21 cellular contexts compared by ENCODE assay signal in the genomic region with DNA sequence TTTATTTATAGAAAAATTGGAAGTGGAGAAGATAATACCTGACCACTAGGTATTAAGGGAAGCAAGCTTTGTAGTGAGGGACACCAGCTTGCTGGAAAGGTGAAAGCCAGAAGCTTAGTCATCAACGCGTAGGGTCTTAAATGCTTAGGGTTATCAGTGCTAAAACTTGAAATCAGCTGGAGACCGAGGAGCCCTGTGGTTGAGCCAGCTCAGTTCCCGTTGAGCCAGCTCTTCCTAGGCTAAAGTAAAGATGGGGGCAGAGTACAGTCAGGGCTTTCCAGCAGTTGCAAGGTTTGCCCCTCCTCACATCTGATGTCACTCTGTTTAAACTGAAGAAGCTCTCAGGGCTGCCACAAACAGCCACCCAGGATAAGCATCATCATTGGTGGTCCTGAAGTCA.
"Had no signal": no experiment of that assay in that cellular context is flagged by ENCODE, and none has a peak within 500 bp of the region (broad histone marks: within the 10 kb centered on the region; RNA-seq: fewer than 3 reads in every experiment).

No MANE protein-coding gene starts in this region.

- H3K4me3 ChIP-seq: MG63, PC-9 had no signal

- ATAC-seq: activated CD4-positive, alpha-beta T cell treated with anti-CD3 and anti-CD28 coated beads for 36 hours; activated T-helper 17 cell treated with anti-CD3 and anti-CD28 coated beads, Interleukin-2, amount 50 U/mL, for 72 hours; T-helper 17 cell had no signal

- H3K27ac Mint-ChIP-seq: activated CD4-positive, alpha-beta memory T cell treated with anti-CD3 and anti-CD28 coated beads, Interleukin-2, amount 10 ng/mL, durations not matched to agents 7 days and 5 days; activated CD4-positive, alpha-beta T cell treated with anti-CD3 and anti-CD28 coated beads for 36 hours; activated naive CD4-positive, alpha-beta T cell treated with anti-CD3 and anti-CD28 coated beads for 36 hours; activated naive CD8-positive, alpha-beta T cell; activated T-helper 17 cell treated with anti-CD3 and anti-CD28 coated beads, Interleukin-2, amount 50 U/mL, for 72 hours had no signal

- H3K4me3 Mint-ChIP-seq: activated CD4-positive, alpha-beta memory T cell treated with anti-CD3 and anti-CD28 coated beads, Interleukin-2, amount 10 ng/mL, durations not matched to agents 7 days and 5 days; activated CD4-positive, alpha-beta T cell treated with anti-CD3 and anti-CD28 coated beads for 36 hours; activated naive CD4-positive, alpha-beta T cell treated with anti-CD3 and anti-CD28 coated beads for 36 hours; activated naive CD8-positive, alpha-beta T cell; activated T-helper 17 cell treated with anti-CD3 and anti-CD28 coated beads, Interleukin-2, amount 50 U/mL, for 72 hours; T-helper 17 cell had no signal

- H3K36me3 ChIP-seq: MG63 had no signal

- H3K9me3 Mint-ChIP-seq: activated CD4-positive, alpha-beta memory T cell treated with anti-CD3 and anti-CD28 coated beads, Interleukin-2, amount 10 ng/mL, durations not matched to agents 7 days and 5 days; activated naive CD4-positive, alpha-beta T cell treated with anti-CD3 and anti-CD28 coated beads for 36 hours; activated T-helper 17 cell treated with anti-CD3 and anti-CD28 coated beads, Interleukin-2, amount 50 U/mL, for 72 hours had no signal

- H3K27me3 Mint-ChIP-seq: activated CD4-positive, alpha-beta memory T cell treated with anti-CD3 and anti-CD28 coated beads, Interleukin-2, amount 10 ng/mL, durations not matched to agents 7 days and 5 days; activated CD4-positive, alpha-beta T cell treated with anti-CD3 and anti-CD28 coated beads for 36 hours; activated naive CD8-positive, alpha-beta T cell; activated T-helper 17 cell treated with anti-CD3 and anti-CD28 coated beads, Interleukin-2, amount 50 U/mL, for 72 hours; T-helper 17 cell had no signal

- DNase-seq: activated CD4-positive, alpha-beta memory T cell treated with anti-CD3 and anti-CD28 coated beads, Interleukin-2, amount 10 ng/mL, durations not matched to agents 7 days and 5 days; activated CD4-positive, alpha-beta T cell treated with anti-CD3 and anti-CD28 coated beads for 36 hours; activated CD4-positive, alpha-beta T cell treated with anti-CD3 and anti-CD28 coated beads, Interleukin-2, amount 50 U/mL, for 1 hour; activated gamma-delta T cell; activated naive CD4-positive, alpha-beta T cell treated with anti-CD3 and anti-CD28 coated beads for 36 hours; activated T-cell treated with anti-CD3 and anti-CD28 coated beads for 4 hours; activated T-cell treated with anti-CD3 and anti-CD28 coated beads, Interleukin-2, amount 50 U/mL, for 48 hours; MG63; NCI-H1105; NCI-H1436; NCI-H1694 treated with DMSO at 0.1 percent for 48 hours; NCI-H2081; NCI-H446; NCI-H524; NCI-H748 treated with DMSO at 0.1 percent for 48 hours; PC-9; SIG-M5; T-helper 17 cell; T-helper 9 cell had no signal

- H3K9me3 ChIP-seq: MG63 had no signal

- H3K27me3 ChIP-seq: MG63 had no signal

- H3K27ac ChIP-seq: PC-9 had no signal

- H3K4me1 Mint-ChIP-seq: activated CD4-positive, alpha-beta memory T cell treated with anti-CD3 and anti-CD28 coated beads, Interleukin-2, amount 10 ng/mL, durations not matched to agents 7 days and 5 days had no signal
